In genomic region chr6:126937426-126937825, GRCh38 we compare ENCODE assay signal across 12 cellular contexts.
"Had no signal": no experiment of that assay in that cellular context is flagged by ENCODE, and none has a peak within 500 bp of the region (broad histone marks: within the 10 kb centered on the region; RNA-seq: fewer than 3 reads in every experiment).

No MANE protein-coding gene starts in this region.

- H3K9me3 ChIP-seq: sigmoid colon, transverse colon had no signal

- H3K27me3 ChIP-seq: foreskin keratinocyte, sigmoid colon, transverse colon had no signal

- H3K4me3 Mint-ChIP-seq: activated naive CD4-positive, alpha-beta T cell treated with anti-CD3 and anti-CD28 coated beads, Interleukin-2, amount 10 ng/mL, durations not matched to agents 7 days and 5 days; mesothelial cell of epicardium; neural crest cell; stimulated activated effector memory CD8-positive, alpha-beta T cell treated with anti-CD3 and anti-CD28 coated beads, Interleukin-12 subunit alpha, Interleukin-12 subunit beta, amount 100 ng/mL, for 72 hours had no signal

- H3K36me3 Mint-ChIP-seq: activated naive CD4-positive, alpha-beta T cell treated with anti-CD3 and anti-CD28 coated beads, Interleukin-2, amount 10 ng/mL, durations not matched to agents 7 days and 5 days; mesothelial cell of epicardium; stimulated activated effector memory CD8-positive, alpha-beta T cell treated with anti-CD3 and anti-CD28 coated beads, Interleukin-12 subunit alpha, Interleukin-12 subunit beta, amount 100 ng/mL, for 72 hours had no signal

- H3K4me3 ChIP-seq: dorsolateral prefrontal cortex, lung, sigmoid colon, transverse colon had no signal

- H3K36me3 ChIP-seq: sigmoid colon, transverse colon had no signal

- H3K4me1 Mint-ChIP-seq: activated naive CD4-positive, alpha-beta T cell treated with anti-CD3 and anti-CD28 coated beads, Interleukin-2, amount 10 ng/mL, durations not matched to agents 7 days and 5 days; neural crest cell; stimulated activated effector memory CD8-positive, alpha-beta T cell treated with anti-CD3 and anti-CD28 coated beads, Interleukin-12 subunit alpha, Interleukin-12 subunit beta, amount 100 ng/mL, for 72 hours had no signal

- H3K27ac Mint-ChIP-seq: activated naive CD4-positive, alpha-beta T cell treated with anti-CD3 and anti-CD28 coated beads, Interleukin-2, amount 10 ng/mL, durations not matched to agents 7 days and 5 days; activated T-helper 2 cell treated with anti-CD3 and anti-CD28 coated beads, Interferon-gamma antibody, Interleukin-2, Interleukin-4, amounts not matched to agents 10 μg/mL and 5 μg/mL and 100 μg/mL, durations not matched to agents 14 hours and 24 hours and 36 hours; mesothelial cell of epicardium; stimulated activated effector memory CD8-positive, alpha-beta T cell treated with anti-CD3 and anti-CD28 coated beads, Interleukin-12 subunit alpha, Interleukin-12 subunit beta, amount 100 ng/mL, for 72 hours had no signal

- H3K9me3 Mint-ChIP-seq: activated naive CD4-positive, alpha-beta T cell treated with anti-CD3 and anti-CD28 coated beads, Interleukin-2, amount 10 ng/mL, durations not matched to agents 7 days and 5 days; activated T-helper 2 cell treated with anti-CD3 and anti-CD28 coated beads, Interferon-gamma antibody, Interleukin-2, Interleukin-4, amounts not matched to agents 10 μg/mL and 5 μg/mL and 100 μg/mL, durations not matched to agents 14 hours and 24 hours and 36 hours; mesothelial cell of epicardium; neural crest cell; stimulated activated effector memory CD8-positive, alpha-beta T cell treated with anti-CD3 and anti-CD28 coated beads, Interleukin-12 subunit alpha, Interleukin-12 subunit beta, amount 100 ng/mL, for 72 hours had no signal

- H3K27me3 Mint-ChIP-seq: activated naive CD4-positive, alpha-beta T cell treated with anti-CD3 and anti-CD28 coated beads, Interleukin-2, amount 10 ng/mL, durations not matched to agents 7 days and 5 days had no signal

- H3K4me1 ChIP-seq: foreskin keratinocyte, sigmoid colon, transverse colon had no signal

- DNase-seq: activated CD4-positive, CD25-positive, alpha-beta regulatory T cell treated with anti-CD3 and anti-CD28 coated beads, Interleukin-2, amount 50 U/mL, for 72 hours; activated naive CD4-positive, alpha-beta T cell treated with anti-CD3 and anti-CD28 coated beads, Interleukin-2, amount 10 ng/mL, durations not matched to agents 7 days and 5 days; activated T-cell treated with anti-CD3 and anti-CD28 coated beads for 4 hours; dorsolateral prefrontal cortex; foreskin keratinocyte; sigmoid colon; transverse colon had no signal
